ENCODE assay signal across 9 cellular contexts in genomic region chr2:174522553-174522952, GRCh38. TPM values are rescaled to one million over a fixed set of nuclear protein-coding genes. Genes with fewer than 3 reads are reported as not detected.
DNase-seq lines count a peak whose midpoint lies in the region; ATAC-seq and TF ChIP-seq lines count a peak whose summit lies in the region.
"Had no signal": no experiment of that assay in that cellular context is flagged by ENCODE, and none has a peak within 500 bp of the region (broad histone marks: within the 10 kb centered on the region; RNA-seq: fewer than 3 reads in every experiment).

No MANE protein-coding gene starts in this region.

- no peaks in the 10 kb centered on the region for H3K4me1 ChIP-seq in colonic mucosa

- H3K9me3 ChIP-seq in colonic mucosa = no peaks in the 10 kb centered on the region

- no peak overlapping the region for H3K27ac ChIP-seq in colonic mucosa
- H3K27ac ChIP-seq: KMS-11 had no signal

- DNase-seq in GM03348 (ENCODE audit: low spot score) = peak; percentile 30
- DNase-seq in NCI-H69 (lab: John Stamatoyannopoulos, UW) = peak; percentile 8
- DNase-seq in epithelial cell of esophagus (ENCODE audit: low read depth) = no peak
- DNase-seq in pons (ENCODE audit: low spot score) = peak; percentile 71
- DNase-seq in colonic mucosa = no peak
- DNase-seq in OCI-M2 (lab: John Stamatoyannopoulos, UW; ENCODE audit: unreplicated experiment) = no peak

- intact Hi-C loops in colonic mucosa (cut with DNase I) = no loop called here

- no peaks in the 10 kb centered on the region for H3K27me3 ChIP-seq in colonic mucosa

- TF ChIP-seq CTCF in epithelial cell of esophagus (IDR thresholded peaks at IDR 0.05; ENCODE audit: insufficient read depth, low read depth, low read length, missing control alignments) (peak; percentile 21), colonic mucosa (IDR thresholded peaks at IDR 0.05) (no peak)

- H3K36me3 ChIP-seq in colonic mucosa = no peaks in the 10 kb centered on the region

- H3K4me3 ChIP-seq in epithelial cell of esophagus (ENCODE audit: low read length) (no peak overlapping the region), colonic mucosa (no peak overlapping the region)

- ATAC-seq in GM21515 (IDR thresholded peaks at IDR 0.05; ENCODE audit: unreplicated experiment) = no peak
- no peak for ATAC-seq in GM19023 (IDR thresholded peaks at IDR 0.05; ENCODE audit: unreplicated experiment)

- no peak overlapping the region for H3K9ac ChIP-seq in colonic mucosa (ENCODE audit: low read depth in 2 of 2, low read length in 2 of 2)
- H3K9ac ChIP-seq: KMS-11 had no signal

RNA-seq across cellular contexts. Expression of gene GPR155, which starts 35.7 kb away (rescaled TPM):
- 1 to 10 TPM; 1.3 to 4.0 TPM for total RNA-seq in colonic mucosa

Comparison
In these comparisons a context has a peak if more than half of its experiments do, and no peak if none do; other contexts are left out.
1. DNase-seq: peak in GM03348 (single experiment), NCI-H69 (single experiment) and pons (single experiment); none in epithelial cell of esophagus (single experiment), colonic mucosa (single experiment) and OCI-M2 (single experiment).